8 cellular contexts compared by ENCODE assay signal in genomic region chr3:69204315-69204957, GRCh38.
DNase-seq lines count a peak whose midpoint lies in the region; ATAC-seq and TF ChIP-seq lines count a peak whose summit lies in the region.

No MANE protein-coding gene starts in this region.

- TF ChIP-seq CTCF in chondrocyte (IDR thresholded peaks at IDR 0.05) (no peak), esophagus squamous epithelium (IDR thresholded peaks at IDR 0.05) (no peak)

- ATAC-seq in GM18870 (IDR thresholded peaks at IDR 0.05; ENCODE audit: unreplicated experiment) = peak; percentile 95
- ATAC-seq in HG02642 (IDR thresholded peaks at IDR 0.05; ENCODE audit: poor library complexity, unreplicated experiment) = peak; percentile 92
- ATAC-seq in T-helper 17 cell = no peak

- no peaks in the 10 kb centered on the region for H3K9me3 ChIP-seq in T-helper 17 cell (ENCODE audit: control insufficient read depth, low read length, poor library complexity, severe bottlenecking)
- no peaks in the 10 kb centered on the region for H3K9me3 ChIP-seq in esophagus squamous epithelium

- H3K27ac Mint-ChIP-seq in T-helper 17 cell = peak overlapping the region; percentile 83
- no peak overlapping the region for H3K27ac Mint-ChIP-seq in chondrocyte (ENCODE audit: unreplicated experiment)

- H3K27me3 Mint-ChIP-seq in T-helper 17 cell (no peaks in the 10 kb centered on the region), chondrocyte (ENCODE audit: low read depth) (no peaks in the 10 kb centered on the region)

- WGBS in esophagus squamous epithelium, 2 donors = 50 to 53% methylated on average over 8 of the region's 8 CpGs

- H3K4me1 Mint-ChIP-seq in T-helper 17 cell (peaks cover 10% of the 10 kb centered on the region), chondrocyte (ENCODE audit: low read depth) (peaks cover 13% of the 10 kb centered on the region)

- H3K27ac ChIP-seq in layer of hippocampus (ENCODE audit: low read depth, low read length) (peak overlapping the region; percentile 82), esophagus squamous epithelium (peak overlapping the region in 2 of 4 donors; percentile 5 to 6)

- H3K27me3 ChIP-seq in layer of hippocampus (ENCODE audit: control insufficient read depth, insufficient read depth, low read length) (no peaks in the 10 kb centered on the region), esophagus squamous epithelium (no peaks in the 10 kb centered on the region)

- no peaks in the 10 kb centered on the region for H3K36me3 Mint-ChIP-seq in T-helper 17 cell (ENCODE audit: low read depth)
- no peaks in the 10 kb centered on the region for H3K36me3 Mint-ChIP-seq in chondrocyte (ENCODE audit: low read depth)

- peaks cover 4 to 54% (median 4%) of the 10 kb centered on the region in 3 donors for H3K4me1 ChIP-seq in esophagus squamous epithelium

- DNase-seq in T-helper 17 cell (no peak), HuH-7.5 (ENCODE audit: low spot score) (no peak), chondrocyte (ENCODE audit: low spot score) (no peak), COR-L47 (lab: John Stamatoyannopoulos, UW) (no peak), esophagus squamous epithelium (lab: John Stamatoyannopoulos, UW) (no peak)

- H3K36me3 ChIP-seq in esophagus squamous epithelium = peaks cover 0 to 4% (median 0%) of the 10 kb centered on the region in 3 donors

- intact Hi-C loops in esophagus squamous epithelium (cut with DNase I) = no loop called here

- no peak for TF ChIP-seq POLR2A in esophagus squamous epithelium (IDR thresholded peaks at IDR 0.05)

- H3K9me3 Mint-ChIP-seq in chondrocyte (ENCODE audit: low read depth) = no peaks in the 10 kb centered on the region

- no peak overlapping the region for H3K4me3 ChIP-seq in esophagus squamous epithelium

- H3K4me3 Mint-ChIP-seq in T-helper 17 cell (no peak overlapping the region), chondrocyte (ENCODE audit: unreplicated experiment) (no peak overlapping the region)
